In the genomic region with DNA sequence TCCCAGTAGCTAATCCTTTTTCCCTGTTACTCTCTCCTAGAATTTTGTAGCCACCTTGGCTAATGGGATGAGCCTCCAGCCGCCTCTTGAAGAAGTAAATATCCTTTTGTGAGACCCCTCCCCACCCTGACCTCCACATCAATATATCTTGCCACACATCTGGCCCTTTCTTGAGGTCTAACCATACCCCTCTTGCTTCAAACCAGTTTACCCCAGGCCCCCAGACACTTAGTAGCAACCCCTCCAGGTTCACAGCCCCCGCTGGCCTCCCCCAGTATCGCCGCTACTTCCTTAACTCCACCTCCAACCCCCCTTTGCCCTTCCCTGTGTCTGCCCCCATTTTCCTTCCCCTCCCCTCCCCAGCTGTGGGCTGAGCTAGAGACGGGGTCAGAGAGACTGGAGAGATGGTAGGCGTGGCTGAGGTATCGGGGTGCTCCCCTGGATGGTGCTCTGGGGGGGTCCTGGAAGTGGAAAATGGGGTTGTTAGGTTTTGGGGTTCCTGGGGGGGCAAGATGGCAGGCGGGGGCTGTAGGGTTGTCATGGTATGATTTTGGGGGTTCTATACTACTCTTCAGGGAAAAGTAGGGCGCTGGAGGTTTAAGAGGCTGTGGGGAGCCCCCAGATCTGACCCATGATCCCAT, we compare ENCODE assay signal across 8 cellular contexts. TPM values are rescaled to one million over a fixed set of nuclear protein-coding genes. Genes with fewer than 3 reads are reported as not detected.
DNase-seq lines count a peak whose midpoint lies in the region; ATAC-seq and TF ChIP-seq lines count a peak whose summit lies in the region.

No MANE protein-coding gene starts in this region.

- no peak overlapping the region for H2BK5ac ChIP-seq in mesendoderm (ENCODE audit: low read length)

- H3K4me3 ChIP-seq in cardiac muscle cell, result no peak overlapping the region
- H3K4me3 ChIP-seq in adipocyte (ENCODE audit: low read length), result no peak overlapping the region
- no peak overlapping the region for H3K4me3 ChIP-seq in mesendoderm (ENCODE audit: low read length)
- no peak overlapping the region for H3K4me3 ChIP-seq in upper lobe of left lung

- TF ChIP-seq CTCF in cardiac muscle cell (IDR thresholded peaks at IDR 0.05; ENCODE audit: low read depth, low read length) (no peak), upper lobe of left lung (IDR thresholded peaks at IDR 0.05) (no peak)

- intact Hi-C loops in Right ventricle myocardium superior (cut with DNase I), result loop anchor here (5.0 to 10.0 kb wide), 2 partner anchors 173 to 185 kb away; partner anchors contain the start of gene PNKP

- no peak overlapping the region for H2BK15ac ChIP-seq in mesendoderm (replicated peaks; ENCODE audit: low read depth)

- H3K9ac ChIP-seq in adipocyte (ENCODE audit: low read length) (peak overlapping the region; percentile 73), mesendoderm (ENCODE audit: low read length) (peak overlapping the region; percentile 55)

- no peak overlapping the region for H3K18ac ChIP-seq in mesendoderm (ENCODE audit: low read length)

- H3K79me1 ChIP-seq in mesendoderm (ENCODE audit: low read length), result peaks cover 15% of the 10 kb centered on the region

- no peak for ATAC-seq in Right ventricle myocardium superior (ENCODE audit: poor library complexity)
- no peak for ATAC-seq in upper lobe of left lung (ENCODE audit: low FRiP score in 2 of 2)

- H3K27me3 ChIP-seq in cardiac muscle cell, result no peaks in the 10 kb centered on the region
- no peaks in the 10 kb centered on the region for H3K27me3 ChIP-seq in adipocyte (replicated peaks; ENCODE audit: control insufficient read depth, insufficient read depth, low read length)
- H3K27me3 ChIP-seq in mesendoderm (ENCODE audit: insufficient read depth, low read length, poor library complexity), result no peaks in the 10 kb centered on the region
- H3K27me3 ChIP-seq in upper lobe of left lung, result no peaks in the 10 kb centered on the region

- DNase-seq in cardiac muscle cell (ENCODE audit: low read depth in 1 of 2, low spot score in 1 of 2) (no peak), Right ventricle myocardium superior (no peak), adipocyte (ENCODE audit: low read depth) (no peak), mesendoderm (no peak), upper lobe of left lung (no peak), G401 (ENCODE audit: low spot score) (no peak), NCI-H345 treated with DMSO at 0.1 percent for 48 hours (lab: John Stamatoyannopoulos, UW; ENCODE audit: unreplicated experiment) (no peak), HPDE6-E6E7 (ENCODE audit: extremely low spot score) (no peak)

- TF ChIP-seq POLR2A in upper lobe of left lung (IDR thresholded peaks at IDR 0.05), result no peak

- H2AK5ac ChIP-seq in mesendoderm (ENCODE audit: low read length), result no peak overlapping the region

- peaks cover 45% of the 10 kb centered on the region for H3K79me2 ChIP-seq in mesendoderm (ENCODE audit: control insufficient read depth, insufficient read depth, low read length)

- peak overlapping the region; percentile 25 for H3K4me2 ChIP-seq in mesendoderm (ENCODE audit: low read length)

- no peak overlapping the region for H3K23ac ChIP-seq in mesendoderm (ENCODE audit: low read length)

- peaks cover 30% of the 10 kb centered on the region for H3K36me3 ChIP-seq in cardiac muscle cell
- peaks cover 29% of the 10 kb centered on the region for H3K36me3 ChIP-seq in adipocyte (ENCODE audit: control insufficient read depth, insufficient read depth, low read length, severe bottlenecking)
- peaks cover 17% of the 10 kb centered on the region for H3K36me3 ChIP-seq in mesendoderm (ENCODE audit: control insufficient read depth, insufficient read depth, low read length)
- H3K36me3 ChIP-seq in upper lobe of left lung, result peaks cover 3 to 39% (median 35%) of the 10 kb centered on the region in 4 donors

- H2BK120ac ChIP-seq in mesendoderm (ENCODE audit: low read depth, low read length), result no peak overlapping the region

- no peak overlapping the region for H4K5ac ChIP-seq in mesendoderm (ENCODE audit: low read length)

- H3K4me1 ChIP-seq in cardiac muscle cell (ENCODE audit: low read depth), result peaks cover 10% of the 10 kb centered on the region
- peaks cover 38% of the 10 kb centered on the region for H3K4me1 ChIP-seq in adipocyte (ENCODE audit: control insufficient read depth, insufficient read depth, low read length)
- peaks cover 8% of the 10 kb centered on the region for H3K4me1 ChIP-seq in mesendoderm (ENCODE audit: control insufficient read depth, low read depth, low read length)
- peaks cover 38 to 49% (median 42%) of the 10 kb centered on the region in 4 donors for H3K4me1 ChIP-seq in upper lobe of left lung

- no peak for TF ChIP-seq EP300 in upper lobe of left lung (IDR thresholded peaks at IDR 0.05)

- peak overlapping the region; percentile 45 for H3K56ac ChIP-seq in mesendoderm (ENCODE audit: low read length)

- H3K27ac ChIP-seq in cardiac muscle cell, result peak overlapping the region; percentile 74
- peak overlapping the region; percentile 41 for H3K27ac ChIP-seq in mesendoderm (ENCODE audit: low read depth, low read length)
- H3K27ac ChIP-seq in upper lobe of left lung, result peak overlapping the region; percentile 2 to 83 (median 54)

- WGBS in mesendoderm (ENCODE audit: extremely low coverage, insufficient coverage, low lambda C conversion rate), result no CpG with 5 or more reads among the region's 9 CpGs
- WGBS in upper lobe of left lung, 2 donors, result 65 to 68% methylated on average over 9 of the region's 9 CpGs

- H3K9me3 ChIP-seq in cardiac muscle cell (ENCODE audit: low read depth) (no peaks in the 10 kb centered on the region), adipocyte (ENCODE audit: control insufficient read depth, low read length) (no peaks in the 10 kb centered on the region), upper lobe of left lung (no peaks in the 10 kb centered on the region)

- in situ Hi-C loops in G401 (cut with HindIII; ENCODE audit: low sequenced_read_pairs), result loop anchor here (10.0 kb wide), 1 partner anchor 165 kb away; the partner anchor contains the start of gene FCGRT

- no peak overlapping the region for H3K4ac ChIP-seq in mesendoderm (ENCODE audit: low read depth, low read length)

- no peak overlapping the region for H4K8ac ChIP-seq in mesendoderm (ENCODE audit: low read depth, low read length)

RNA-seq across cellular contexts. Expression of gene PRMT1, which starts 2.9 kb away (rescaled TPM):
- 494 and 516 TPM in 2 replicates for total RNA-seq in cardiac muscle cell
- polyA plus RNA-seq in cardiac muscle cell, result 398 and 431 TPM in 2 replicates
- total RNA-seq in Right ventricle myocardium superior, result 110 TPM
- polyA plus RNA-seq in mesendoderm (2013, experiment 1 of 2), result 427 TPM
- 426 TPM for polyA plus RNA-seq in mesendoderm (2013, experiment 2 of 2)
- 100 to 1,000 TPM in 2 of 6 donors, 10 to 100 TPM in 4; 65.6 to 155 (median 82.0) TPM for total RNA-seq in upper lobe of left lung
- total RNA-seq in G401 (2014; rRNA removed; shearing (Covaris generic)), result 633 and 640 TPM in 2 replicates

RNA-seq across cellular contexts. Expression of gene ADM5, which starts 9.4 kb away (rescaled TPM):
- total RNA-seq in cardiac muscle cell (3.6 and 5.1 TPM in 2 replicates), Right ventricle myocardium superior (0.67 TPM), upper lobe of left lung (1 to 10 TPM in 4 of 6 donors, under 1 TPM in 1, not detected in 1; 0.55 to 3.0 (median 1.5) TPM)
- 1.1 and 2.2 TPM in 2 replicates for polyA plus RNA-seq in cardiac muscle cell
- polyA plus RNA-seq in mesendoderm (2013, experiment 1 of 2), result 5.8 TPM
- 5.4 TPM for polyA plus RNA-seq in mesendoderm (2013, experiment 2 of 2)
- 1.1 and 1.7 TPM in 2 replicates for total RNA-seq in G401 (2014; rRNA removed; shearing (Covaris generic))

RNA-seq across cellular contexts. Expression of gene CPT1C, which starts 11.0 kb away (rescaled TPM):
- 29.0 and 33.8 TPM in 2 replicates for total RNA-seq in cardiac muscle cell
- polyA plus RNA-seq in cardiac muscle cell, result 26.5 and 31.7 TPM in 2 replicates
- total RNA-seq in Right ventricle myocardium superior, result 2.2 TPM
- polyA plus RNA-seq in mesendoderm (2013, experiment 1 of 2), result 19.1 TPM
- 21.9 TPM for polyA plus RNA-seq in mesendoderm (2013, experiment 2 of 2)
- total RNA-seq in upper lobe of left lung, result 10 to 100 TPM in 1 of 6 donors, 1 to 10 TPM in 2, under 1 TPM in 1, not detected in 2; 0.46 to 17.2 (median 4.6) TPM
- total RNA-seq in G401 (2014; rRNA removed; shearing (Covaris generic)), result 38.8 and 54.5 TPM in 2 replicates

RNA-seq across cellular contexts. Expression of gene BCL2L12, which starts 14.2 kb away (rescaled TPM):
- 39.4 and 41.3 TPM in 2 replicates for total RNA-seq in cardiac muscle cell
- polyA plus RNA-seq in cardiac muscle cell, result 55.5 and 59.4 TPM in 2 replicates
- total RNA-seq in Right ventricle myocardium superior, result 10.8 TPM
- 151 TPM for polyA plus RNA-seq in mesendoderm (2013, experiment 1 of 2)
- polyA plus RNA-seq in mesendoderm (2013, experiment 2 of 2), result 154 TPM
- 10 to 100 TPM in 3 of 6 donors, 1 to 10 TPM in 3; 4.2 to 21.3 (median 14.1) TPM for total RNA-seq in upper lobe of left lung
- 8.1 and 13.9 TPM in 2 replicates for total RNA-seq in G401 (2014; rRNA removed; shearing (Covaris generic))

RNA-seq across cellular contexts. Expression of gene IRF3, which starts 14.3 kb away (rescaled TPM):
- 137 and 145 TPM in 2 replicates for total RNA-seq in cardiac muscle cell
- polyA plus RNA-seq in cardiac muscle cell, result 37.6 and 38.4 TPM in 2 replicates
- 29.9 TPM for total RNA-seq in Right ventricle myocardium superior
- polyA plus RNA-seq in mesendoderm (2013, experiment 1 of 2), result 94.1 TPM
- 90.7 TPM for polyA plus RNA-seq in mesendoderm (2013, experiment 2 of 2)
- 100 to 1,000 TPM in 3 of 6 donors, 10 to 100 TPM in 3; 50.5 to 210 (median 99.1) TPM for total RNA-seq in upper lobe of left lung
- 56.7 and 59.6 TPM in 2 replicates for total RNA-seq in G401 (2014; rRNA removed; shearing (Covaris generic))
